ENCODE assay signal across 27 cellular contexts in the genomic region with DNA sequence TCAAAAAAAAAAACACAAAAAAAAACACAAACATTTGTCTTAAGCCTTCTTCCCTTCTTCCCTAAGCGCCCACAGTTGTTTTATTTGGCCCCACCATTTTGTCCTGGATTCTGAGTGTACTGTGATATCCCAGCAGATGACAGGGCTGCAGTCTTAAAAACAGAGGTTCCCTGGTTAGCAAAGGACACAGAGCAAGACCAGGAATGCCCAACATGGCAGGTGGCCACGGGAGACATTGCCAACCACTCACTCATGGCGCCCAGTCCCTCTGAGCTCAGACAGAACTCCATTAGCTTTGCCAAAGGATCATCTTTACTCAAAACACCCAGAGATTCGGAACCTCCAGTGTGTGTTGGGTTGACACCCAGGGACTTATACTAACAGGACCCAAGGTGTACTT.
"Had no signal": no experiment of that assay in that cellular context is flagged by ENCODE, and none has a peak within 500 bp of the region (broad histone marks: within the 10 kb centered on the region; RNA-seq: fewer than 3 reads in every experiment).

No MANE protein-coding gene starts in this region.

- ATAC-seq: activated naive CD4-positive, alpha-beta T cell treated with anti-CD3 and anti-CD28 coated beads, Interleukin-2, amount 50 U/mL, for 72 hours; activated naive CD8-positive, alpha-beta T cell treated with anti-CD3 and anti-CD28 coated beads, Interleukin-2, amount 50 U/mL, for 24 hours; activated T-cell treated with anti-CD3 and anti-CD28 coated beads, Interleukin-2, amount 50 U/mL, for 4 hours; Panc1; T-helper 17 cell had no signal

- H3K4me3 Mint-ChIP-seq: activated B cell treated with CpG ODN at 0.5 μM for 24 hours; activated CD4-positive, alpha-beta T cell treated with anti-CD3 and anti-CD28 coated beads, Interleukin-2, amount 10 ng/mL, durations not matched to agents 24 days and 14 days; activated naive CD8-positive, alpha-beta T cell treated with anti-CD3 and anti-CD28 coated beads, Interleukin-2, amount 50 U/mL, for 24 hours; activated T-cell treated with anti-CD3 and anti-CD28 coated beads, Interleukin-2, amount 50 U/mL, for 4 hours; brain; T-helper 17 cell had no signal

- H3K4me1 Mint-ChIP-seq: activated B cell treated with CpG ODN at 0.5 μM for 24 hours; activated naive CD8-positive, alpha-beta T cell treated with anti-CD3 and anti-CD28 coated beads, Interleukin-2, amount 50 U/mL, for 24 hours had no signal

- H3K36me3 Mint-ChIP-seq: activated naive CD4-positive, alpha-beta T cell treated with anti-CD3 and anti-CD28 coated beads, Interleukin-2, amount 50 U/mL, for 72 hours had no signal

- DNase-seq: activated B cell treated with CpG ODN at 0.5 μM for 24 hours; activated CD4-positive, alpha-beta T cell treated with anti-CD3 and anti-CD28 coated beads for 1 hour; activated CD4-positive, alpha-beta T cell treated with anti-CD3 and anti-CD28 coated beads, Interleukin-2, amount 10 ng/mL, durations not matched to agents 24 days and 14 days; activated CD4-positive, alpha-beta T cell treated with anti-CD3 and anti-CD28 coated beads, Interleukin-2, amount 50 U/mL, for 48 hours; activated effector memory CD4-positive, alpha-beta T cell treated with anti-CD3 and anti-CD28 coated beads, Interleukin-2, amount 50 U/mL, for 16 hours; activated naive CD4-positive, alpha-beta T cell treated with Interleukin-2 at 50 U/mL for 16 hours; activated naive CD8-positive, alpha-beta T cell treated with anti-CD3 and anti-CD28 coated beads, Interleukin-2, amount 50 U/mL, for 24 hours; activated T-cell treated with anti-CD3 and anti-CD28 coated beads, Interleukin-2, amount 50 U/mL, for 4 hours; amniotic stem cell; IMR-90; Kasumi-1; KBM-7; NCI-H1048; NCI-H146; NCI-H187 treated with DMSO at 0.1 percent for 48 hours; NCI-H2171; NCI-H226; NCI-H526 treated with DMSO at 0.1 percent for 48 hours; NCI-H82; OCI-M1; RPMI8226; SHP77 treated with DMSO at 0.1 percent for 48 hours; T-helper 17 cell; T-helper 9 cell had no signal

- H3K27ac Mint-ChIP-seq: activated B cell treated with CpG ODN at 0.5 μM for 24 hours; activated CD4-positive, alpha-beta T cell treated with anti-CD3 and anti-CD28 coated beads, Interleukin-2, amount 10 ng/mL, durations not matched to agents 24 days and 14 days; activated naive CD4-positive, alpha-beta T cell treated with anti-CD3 and anti-CD28 coated beads, Interleukin-2, amount 50 U/mL, for 72 hours; activated naive CD8-positive, alpha-beta T cell treated with anti-CD3 and anti-CD28 coated beads, Interleukin-2, amount 50 U/mL, for 24 hours; brain had no signal

- H3K9me3 Mint-ChIP-seq: activated B cell treated with CpG ODN at 0.5 μM for 24 hours; activated CD4-positive, alpha-beta T cell treated with anti-CD3 and anti-CD28 coated beads, Interleukin-2, amount 10 ng/mL, durations not matched to agents 24 days and 14 days; activated naive CD4-positive, alpha-beta T cell treated with anti-CD3 and anti-CD28 coated beads, Interleukin-2, amount 50 U/mL, for 72 hours; activated naive CD8-positive, alpha-beta T cell treated with anti-CD3 and anti-CD28 coated beads, Interleukin-2, amount 50 U/mL, for 24 hours; activated T-cell treated with anti-CD3 and anti-CD28 coated beads, Interleukin-2, amount 50 U/mL, for 4 hours had no signal

- H3K27me3 Mint-ChIP-seq: activated B cell treated with CpG ODN at 0.5 μM for 24 hours; activated CD4-positive, alpha-beta T cell treated with anti-CD3 and anti-CD28 coated beads, Interleukin-2, amount 10 ng/mL, durations not matched to agents 24 days and 14 days; activated naive CD8-positive, alpha-beta T cell treated with anti-CD3 and anti-CD28 coated beads, Interleukin-2, amount 50 U/mL, for 24 hours had no signal
